In the genomic region with DNA sequence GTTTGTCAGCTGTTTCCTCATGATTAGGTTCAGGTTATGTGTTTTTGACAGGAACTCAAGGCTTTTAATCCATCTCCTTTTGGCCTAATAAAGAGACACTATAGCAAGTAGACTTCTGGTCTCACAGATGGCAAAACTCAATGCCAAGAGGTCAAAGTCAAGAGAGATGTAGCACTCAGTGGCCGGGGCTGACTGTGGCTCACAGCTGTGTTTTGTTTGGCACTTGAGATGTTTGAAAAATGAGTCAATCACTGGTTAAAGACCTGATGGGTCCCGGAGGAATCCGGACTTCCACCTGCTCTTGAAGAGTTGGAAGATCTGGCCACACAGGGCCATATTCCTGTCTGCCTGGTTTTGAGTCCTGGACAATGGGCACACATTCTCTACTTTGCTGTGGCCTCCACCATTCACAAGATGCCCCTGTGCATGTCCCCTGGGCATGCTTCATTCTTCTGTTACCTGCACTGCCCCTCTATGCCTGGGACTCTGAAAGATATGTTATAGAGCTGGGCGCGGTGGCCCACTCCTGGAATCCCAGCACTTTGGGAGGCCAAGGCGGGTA, we compare ENCODE assay signal across 23 cellular contexts.
DNase-seq lines count a peak whose midpoint lies in the region; ATAC-seq and TF ChIP-seq lines count a peak whose summit lies in the region.
"Had no signal": no experiment of that assay in that cellular context is flagged by ENCODE, and none has a peak within 500 bp of the region (broad histone marks: within the 10 kb centered on the region; RNA-seq: fewer than 3 reads in every experiment).

No MANE protein-coding gene starts in this region.

- no peak overlapping the region for H3K27ac Mint-ChIP-seq in activated CD8-positive, alpha-beta T cell treated with anti-CD3 and anti-CD28 coated beads for 36 hours
- H3K27ac Mint-ChIP-seq: activated CD4-positive, alpha-beta memory T cell treated with anti-CD3 and anti-CD28 coated beads, Interleukin-2, amount 10 ng/mL, durations not matched to agents 7 days and 5 days; activated naive CD8-positive, alpha-beta T cell treated with anti-CD3 and anti-CD28 coated beads, Interleukin-2, amount 10 ng/mL, durations not matched to agents 7 days and 5 days; activated T-helper 1 cell treated with anti-CD3 and anti-CD28 coated beads, Interleukin-12 subunit alpha, Interleukin-12 subunit beta, Interleukin-2, Interleukin-4 antibody, amounts not matched to agents 30 ng/mL and 10 ng/mL and 1 ng/mL, durations not matched to agents 14 hours and 24 hours and 36 hours; natural killer cell treated with Interleukin-12 subunit alpha and Interleukin-12 subunit beta and Interleukin-15 and Interleukin-18, amount 100 ng/mL, for 72 hours; progenitor cell of endocrine pancreas; stimulated activated effector memory CD8-positive, alpha-beta T cell treated with anti-CD3 and anti-CD28 coated beads, Interleukin-12 subunit alpha, Interleukin-12 subunit beta, amount 100 ng/mL, for 72 hours; WTC11 had no signal

- H3K9ac ChIP-seq in liver (ENCODE audit: low read depth in 1 of 2, low read length in 2 of 2): no peak overlapping the region

- H3K27me3 Mint-ChIP-seq in activated CD8-positive, alpha-beta T cell treated with anti-CD3 and anti-CD28 coated beads for 36 hours: no peaks in the 10 kb centered on the region
- H3K27me3 Mint-ChIP-seq: activated CD4-positive, alpha-beta memory T cell treated with anti-CD3 and anti-CD28 coated beads, Interleukin-2, amount 10 ng/mL, durations not matched to agents 7 days and 5 days; activated naive CD8-positive, alpha-beta T cell treated with anti-CD3 and anti-CD28 coated beads, Interleukin-2, amount 10 ng/mL, durations not matched to agents 7 days and 5 days; natural killer cell treated with Interleukin-12 subunit alpha and Interleukin-12 subunit beta and Interleukin-15 and Interleukin-18, amount 100 ng/mL, for 72 hours; progenitor cell of endocrine pancreas had no signal

- no peaks in the 10 kb centered on the region for H3K9me3 Mint-ChIP-seq in activated CD8-positive, alpha-beta T cell treated with anti-CD3 and anti-CD28 coated beads for 36 hours
- H3K9me3 Mint-ChIP-seq: activated CD4-positive, alpha-beta memory T cell treated with anti-CD3 and anti-CD28 coated beads, Interleukin-2, amount 10 ng/mL, durations not matched to agents 7 days and 5 days; activated naive CD8-positive, alpha-beta T cell treated with anti-CD3 and anti-CD28 coated beads, Interleukin-2, amount 10 ng/mL, durations not matched to agents 7 days and 5 days; activated T-helper 1 cell treated with anti-CD3 and anti-CD28 coated beads, Interleukin-12 subunit alpha, Interleukin-12 subunit beta, Interleukin-2, Interleukin-4 antibody, amounts not matched to agents 30 ng/mL and 10 ng/mL and 1 ng/mL, durations not matched to agents 14 hours and 24 hours and 36 hours; natural killer cell treated with Interleukin-12 subunit alpha and Interleukin-12 subunit beta and Interleukin-15 and Interleukin-18, amount 100 ng/mL, for 72 hours; stimulated activated effector memory CD8-positive, alpha-beta T cell treated with anti-CD3 and anti-CD28 coated beads, Interleukin-12 subunit alpha, Interleukin-12 subunit beta, amount 100 ng/mL, for 72 hours; WTC11 had no signal

- H3K27ac ChIP-seq in brain microvascular endothelial cell (no peak overlapping the region), liver (ENCODE audit: low read depth in 1 of 2, low read length in 2 of 2) (no peak overlapping the region)
- H3K27ac ChIP-seq: cardiac muscle cell, left ventricle myocardium inferior, thyroid gland had no signal

- intact Hi-C loops in activated CD8-positive, alpha-beta T cell treated with anti-CD3 and anti-CD28 coated beads for 36 hours (cut with micrococcal nuclease): no loop called here

- in situ Hi-C loops in brain microvascular endothelial cell (cut with HindIII; ENCODE audit: low pct_ligation_motif_present, low sequenced_read_pairs): no loop called here

- no peak overlapping the region for H3K4me3 Mint-ChIP-seq in activated CD8-positive, alpha-beta T cell treated with anti-CD3 and anti-CD28 coated beads for 36 hours
- H3K4me3 Mint-ChIP-seq: activated CD4-positive, alpha-beta memory T cell treated with anti-CD3 and anti-CD28 coated beads, Interleukin-2, amount 10 ng/mL, durations not matched to agents 7 days and 5 days; activated naive CD8-positive, alpha-beta T cell treated with anti-CD3 and anti-CD28 coated beads, Interleukin-2, amount 10 ng/mL, durations not matched to agents 7 days and 5 days; activated T-helper 1 cell treated with anti-CD3 and anti-CD28 coated beads, Interleukin-12 subunit alpha, Interleukin-12 subunit beta, Interleukin-2, Interleukin-4 antibody, amounts not matched to agents 30 ng/mL and 10 ng/mL and 1 ng/mL, durations not matched to agents 14 hours and 24 hours and 36 hours; natural killer cell treated with Interleukin-12 subunit alpha and Interleukin-12 subunit beta and Interleukin-15 and Interleukin-18, amount 100 ng/mL, for 72 hours; stimulated activated effector memory CD8-positive, alpha-beta T cell treated with anti-CD3 and anti-CD28 coated beads, Interleukin-12 subunit alpha, Interleukin-12 subunit beta, amount 100 ng/mL, for 72 hours; WTC11 had no signal

- no peaks in the 10 kb centered on the region for H3K4me1 Mint-ChIP-seq in activated CD8-positive, alpha-beta T cell treated with anti-CD3 and anti-CD28 coated beads for 36 hours (ENCODE audit: low read depth)
- H3K4me1 Mint-ChIP-seq: activated CD4-positive, alpha-beta memory T cell treated with anti-CD3 and anti-CD28 coated beads, Interleukin-2, amount 10 ng/mL, durations not matched to agents 7 days and 5 days; activated naive CD8-positive, alpha-beta T cell treated with anti-CD3 and anti-CD28 coated beads, Interleukin-2, amount 10 ng/mL, durations not matched to agents 7 days and 5 days had no signal

- no peak for ATAC-seq in activated CD8-positive, alpha-beta T cell treated with anti-CD3 and anti-CD28 coated beads for 36 hours
- ATAC-seq: natural killer cell treated with Interleukin-12 subunit alpha and Interleukin-12 subunit beta and Interleukin-15 and Interleukin-18, amount 100 ng/mL, for 72 hours; stimulated activated effector memory CD8-positive, alpha-beta T cell treated with anti-CD3 and anti-CD28 coated beads, Interleukin-12 subunit alpha, Interleukin-12 subunit beta, amount 100 ng/mL, for 72 hours; WTC11 had no signal

- peak; percentile 55 for DNase-seq in COLO668 (lab: John Stamatoyannopoulos, UW; ENCODE audit: unreplicated experiment)
- peak; percentile 25 for DNase-seq in brain microvascular endothelial cell
- no peak for DNase-seq in activated CD8-positive, alpha-beta T cell treated with anti-CD3 and anti-CD28 coated beads for 36 hours
- no peak for DNase-seq in NCI-H82 (lab: John Stamatoyannopoulos, UW)
- DNase-seq in anterior cingulate cortex (lab: John Stamatoyannopoulos, UW): no peak
- DNase-seq in NCI-H446 treated with DMSO at 0.1 percent for 48 hours (lab: John Stamatoyannopoulos, UW): no peak
- DNase-seq: activated CD4-positive, alpha-beta memory T cell treated with anti-CD3 and anti-CD28 coated beads, Interleukin-2, amount 10 ng/mL, durations not matched to agents 7 days and 5 days; activated naive CD8-positive, alpha-beta T cell treated with anti-CD3 and anti-CD28 coated beads, Interleukin-2, amount 10 ng/mL, durations not matched to agents 7 days and 5 days; Caco-2; effector CD8-positive, alpha-beta T cell; left ventricle myocardium inferior; MV-4-11; NCI-H2171; T-helper 2 cell; thyroid gland had no signal

- no peaks in the 10 kb centered on the region for H3K36me3 Mint-ChIP-seq in activated CD8-positive, alpha-beta T cell treated with anti-CD3 and anti-CD28 coated beads for 36 hours (ENCODE audit: low read depth)
- H3K36me3 Mint-ChIP-seq: activated naive CD8-positive, alpha-beta T cell treated with anti-CD3 and anti-CD28 coated beads, Interleukin-2, amount 10 ng/mL, durations not matched to agents 7 days and 5 days; natural killer cell treated with Interleukin-12 subunit alpha and Interleukin-12 subunit beta and Interleukin-15 and Interleukin-18, amount 100 ng/mL, for 72 hours; stimulated activated effector memory CD8-positive, alpha-beta T cell treated with anti-CD3 and anti-CD28 coated beads, Interleukin-12 subunit alpha, Interleukin-12 subunit beta, amount 100 ng/mL, for 72 hours; WTC11 had no signal

- H3K9me3 ChIP-seq in liver (ENCODE audit: control insufficient read depth in 4 of 4, low read length in 3 of 4): no peaks in the 10 kb centered on the region
- H3K9me3 ChIP-seq: Caco-2, left ventricle myocardium inferior, thyroid gland had no signal

- POLR2A ChIA-PET in activated CD8-positive, alpha-beta T cell treated with anti-CD3 and anti-CD28 coated beads for 36 hours (lab: Charles Lee): no interaction called here

- no peaks in the 10 kb centered on the region for H3K36me3 ChIP-seq in brain microvascular endothelial cell (replicated peaks)
- no peaks in the 10 kb centered on the region for H3K36me3 ChIP-seq in liver (ENCODE audit: control insufficient read depth in 4 of 4, insufficient read depth in 3 of 4, low read depth in 1 of 4, low read length in 3 of 4)
- H3K36me3 ChIP-seq: cardiac muscle cell, left ventricle myocardium inferior, thyroid gland had no signal

- H3K27me3 ChIP-seq in brain microvascular endothelial cell (replicated peaks) (no peaks in the 10 kb centered on the region), liver (ENCODE audit: control insufficient read depth in 4 of 4, insufficient read depth in 4 of 4, low read length in 3 of 4) (no peaks in the 10 kb centered on the region)
- H3K27me3 ChIP-seq: cardiac muscle cell, thyroid gland had no signal

- CTCF ChIA-PET in activated CD8-positive, alpha-beta T cell treated with anti-CD3 and anti-CD28 coated beads for 36 hours (lab: Charles Lee): no interaction called here

- no peak for TF ChIP-seq RAD21 in Ishikawa (IDR thresholded peaks at IDR 0.05; ENCODE audit: low read depth)
- peak; percentile 30 to 62 for TF ChIP-seq RAD21 in liver (IDR thresholded peaks at IDR 0.05)

- H3K4me1 ChIP-seq in liver (ENCODE audit: control insufficient read depth in 4 of 4, insufficient read depth in 4 of 4, low read length in 3 of 4): peaks cover 6 to 14% (median 9%) of the 10 kb centered on the region in 4 donors
- H3K4me1 ChIP-seq: Caco-2 had no signal

- no peak overlapping the region for H3K4me3 ChIP-seq in brain microvascular endothelial cell (ENCODE audit: low read depth, low read length)
- H3K4me3 ChIP-seq in liver (ENCODE audit: low read depth in 1 of 3, low read length in 3 of 3): no peak overlapping the region
- H3K4me3 ChIP-seq: cardiac muscle cell, left ventricle myocardium inferior, thyroid gland had no signal

- TF ChIP-seq CTCF in brain microvascular endothelial cell (IDR thresholded peaks at IDR 0.05; ENCODE audit: low read depth, low read length, missing control alignments) (no peak), liver (IDR thresholded peaks at IDR 0.05; ENCODE audit: low read depth, low read length, missing input control) (no peak)
- no peak for TF ChIP-seq CTCF in activated CD8-positive, alpha-beta T cell treated with anti-CD3 and anti-CD28 coated beads for 36 hours (IDR thresholded peaks at IDR 0.05)

- TF ChIP-seq EP300 in Ishikawa (IDR thresholded peaks at IDR 0.05; ENCODE audit: borderline replicate concordance): 0 out of 2 replicates have a peak, but pooled peaks have one; percentile 29

- WGBS in liver: 58% methylated on average over 6 of the region's 6 CpGs

TF ChIP-seq in liver, 16 proteins besides CTCF, POLR2A, EP300 and RAD21 (continues in another document):
- TF ChIP-seq SP1 (IDR thresholded peaks at IDR 0.05): peak; percentile 87
- no peak for TF ChIP-seq TAF1 (conservative IDR thresholded peaks at IDR 0.05)

Comparison
In these comparisons a context has a peak if more than half of its experiments do, and no peak if none do; other contexts are left out.
1. DNase-seq: peak in COLO668 (single experiment) and brain microvascular endothelial cell (single experiment); none in activated CD8-positive, alpha-beta T cell treated with anti-CD3 and anti-CD28 coated beads for 36 hours (single experiment), NCI-H82 (single experiment), anterior cingulate cortex (0 of 58) and NCI-H446 treated with DMSO at 0.1 percent for 48 hours (single experiment).